30 cellular contexts compared by ENCODE assay signal in the genomic region with DNA sequence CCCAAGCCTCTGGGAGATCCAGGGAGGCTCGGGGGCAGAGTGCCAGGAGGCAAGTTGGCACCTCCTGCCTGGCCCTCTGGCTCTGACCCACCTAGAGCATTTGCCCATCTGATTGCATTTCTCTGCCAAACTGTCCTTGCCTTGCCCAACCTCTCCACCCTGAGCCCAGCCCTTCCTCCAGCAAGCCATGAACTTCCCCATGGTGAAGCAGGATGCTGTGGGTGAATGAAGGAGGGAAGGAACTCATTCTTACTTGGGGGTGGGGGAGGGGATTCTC. TPM values are rescaled to one million over a fixed set of nuclear protein-coding genes. Genes with fewer than 3 reads are reported as not detected.
"Had no signal": no experiment of that assay in that cellular context is flagged by ENCODE, and none has a peak within 500 bp of the region (broad histone marks: within the 10 kb centered on the region; RNA-seq: fewer than 3 reads in every experiment).

No MANE protein-coding gene starts in this region.

- H3K9me3 Mint-ChIP-seq: activated CD4-positive, alpha-beta T cell treated with anti-CD3 and anti-CD28 coated beads, Interleukin-2, amount 10 ng/mL, durations not matched to agents 7 days and 5 days; activated CD8-positive, alpha-beta T cell treated with anti-CD3 and anti-CD28 coated beads for 36 hours; activated naive CD4-positive, alpha-beta T cell treated with anti-CD3 and anti-CD28 coated beads, Interleukin-2, amount 50 U/mL, for 72 hours; effector memory CD8-positive, alpha-beta T cell; naive thymus-derived CD8-positive, alpha-beta T cell; stimulated activated naive CD8-positive, alpha-beta T cell treated with anti-CD3 and anti-CD28 coated beads, Interleukin-15, amount 100 ng/mL, for 72 hours had no signal

- H3K27me3 Mint-ChIP-seq: activated CD4-positive, alpha-beta T cell treated with anti-CD3 and anti-CD28 coated beads, Interleukin-2, amount 10 ng/mL, durations not matched to agents 7 days and 5 days; activated CD8-positive, alpha-beta memory T cell treated with anti-CD3 and anti-CD28 coated beads, Interleukin-2, amount 10 ng/mL, durations not matched to agents 7 days and 5 days; activated CD8-positive, alpha-beta T cell treated with anti-CD3 and anti-CD28 coated beads for 36 hours; stimulated activated naive CD8-positive, alpha-beta T cell treated with anti-CD3 and anti-CD28 coated beads, Interleukin-15, amount 100 ng/mL, for 72 hours had no signal

- H3K4me3 Mint-ChIP-seq: activated CD4-positive, alpha-beta T cell treated with anti-CD3 and anti-CD28 coated beads, Interleukin-2, amount 10 ng/mL, durations not matched to agents 7 days and 5 days; activated CD8-positive, alpha-beta memory T cell treated with anti-CD3 and anti-CD28 coated beads, Interleukin-2, amount 10 ng/mL, durations not matched to agents 7 days and 5 days; activated CD8-positive, alpha-beta T cell treated with anti-CD3 and anti-CD28 coated beads for 36 hours; effector memory CD8-positive, alpha-beta T cell; mesothelial cell of epicardium; naive thymus-derived CD8-positive, alpha-beta T cell; stimulated activated naive CD8-positive, alpha-beta T cell treated with anti-CD3 and anti-CD28 coated beads, Interleukin-15, amount 100 ng/mL, for 72 hours had no signal

- H3K36me3 Mint-ChIP-seq: activated CD8-positive, alpha-beta memory T cell treated with anti-CD3 and anti-CD28 coated beads, Interleukin-2, amount 10 ng/mL, durations not matched to agents 7 days and 5 days; activated naive CD4-positive, alpha-beta T cell treated with anti-CD3 and anti-CD28 coated beads, Interleukin-2, amount 50 U/mL, for 72 hours; mesothelial cell of epicardium; naive thymus-derived CD8-positive, alpha-beta T cell had no signal

- DNase-seq: activated CD4-positive, alpha-beta T cell treated with anti-CD3 and anti-CD28 coated beads, Interleukin-2, amount 10 ng/mL, durations not matched to agents 7 days and 5 days; activated CD4-positive, CD25-positive, alpha-beta regulatory T cell treated with anti-CD3 and anti-CD28 coated beads, Interleukin-2, amount 50 U/mL, for 72 hours; activated CD8-positive, alpha-beta memory T cell treated with anti-CD3 and anti-CD28 coated beads, Interleukin-2, amount 10 ng/mL, durations not matched to agents 7 days and 5 days; activated CD8-positive, alpha-beta T cell treated with anti-CD3 and anti-CD28 coated beads for 36 hours; brain microvascular endothelial cell; central memory CD4-positive, alpha-beta T cell; colonic mucosa; effector memory CD8-positive, alpha-beta T cell; foreskin melanocyte; left lung; naive thymus-derived CD8-positive, alpha-beta T cell; ovary; psoas muscle; stimulated activated CD4-positive, alpha-beta T cell treated with anti-CD3 and anti-CD28 coated beads, Interleukin-1b, Interleukin-23, amount 100 ng/mL, for 48 hours; stimulated activated naive CD8-positive, alpha-beta T cell treated with anti-CD3 and anti-CD28 coated beads, Interleukin-15, amount 100 ng/mL, for 72 hours; T-helper 9 cell; transverse colon; uterus had no signal

- ATAC-seq: activated CD8-positive, alpha-beta memory T cell treated with anti-CD3 and anti-CD28 coated beads, Interleukin-2, amount 10 ng/mL, durations not matched to agents 7 days and 5 days; activated CD8-positive, alpha-beta T cell treated with anti-CD3 and anti-CD28 coated beads for 36 hours; activated naive CD4-positive, alpha-beta T cell treated with anti-CD3 and anti-CD28 coated beads, Interleukin-2, amount 50 U/mL, for 72 hours; effector memory CD8-positive, alpha-beta T cell; esophagus mucosa; left lung; naive thymus-derived CD8-positive, alpha-beta T cell; psoas muscle; stimulated activated naive CD8-positive, alpha-beta T cell treated with anti-CD3 and anti-CD28 coated beads, Interleukin-15, amount 100 ng/mL, for 72 hours had no signal

- H3K4me1 Mint-ChIP-seq: activated CD4-positive, alpha-beta T cell treated with anti-CD3 and anti-CD28 coated beads, Interleukin-2, amount 10 ng/mL, durations not matched to agents 7 days and 5 days; activated CD8-positive, alpha-beta memory T cell treated with anti-CD3 and anti-CD28 coated beads, Interleukin-2, amount 10 ng/mL, durations not matched to agents 7 days and 5 days; naive thymus-derived CD8-positive, alpha-beta T cell; stimulated activated naive CD8-positive, alpha-beta T cell treated with anti-CD3 and anti-CD28 coated beads, Interleukin-15, amount 100 ng/mL, for 72 hours had no signal

- H3K27ac Mint-ChIP-seq: activated CD4-positive, alpha-beta T cell treated with anti-CD3 and anti-CD28 coated beads, Interleukin-2, amount 10 ng/mL, durations not matched to agents 7 days and 5 days; activated CD8-positive, alpha-beta memory T cell treated with anti-CD3 and anti-CD28 coated beads, Interleukin-2, amount 10 ng/mL, durations not matched to agents 7 days and 5 days; activated CD8-positive, alpha-beta T cell treated with anti-CD3 and anti-CD28 coated beads for 36 hours; activated naive CD4-positive, alpha-beta T cell treated with anti-CD3 and anti-CD28 coated beads, Interleukin-2, amount 50 U/mL, for 72 hours; effector memory CD8-positive, alpha-beta T cell; mesothelial cell of epicardium; stimulated activated naive CD8-positive, alpha-beta T cell treated with anti-CD3 and anti-CD28 coated beads, Interleukin-15, amount 100 ng/mL, for 72 hours had no signal

RNA-seq across cellular contexts. Expression of a gene that starts 9.3 kb away (rescaled TPM):
- total RNA-seq: activated CD4-positive, alpha-beta T cell treated with anti-CD3 and anti-CD28 coated beads, Interleukin-2, amount 10 ng/mL, durations not matched to agents 7 days and 5 days; activated CD8-positive, alpha-beta memory T cell treated with anti-CD3 and anti-CD28 coated beads, Interleukin-2, amount 10 ng/mL, durations not matched to agents 7 days and 5 days; activated CD8-positive, alpha-beta T cell treated with anti-CD3 and anti-CD28 coated beads for 36 hours; activated naive CD4-positive, alpha-beta T cell treated with anti-CD3 and anti-CD28 coated beads, Interleukin-2, amount 50 U/mL, for 72 hours; aorta; colonic mucosa; dorsolateral prefrontal cortex; endothelial cell of umbilical vein; esophagus mucosa; kidney epithelial cell; left lung; lung microvascular endothelial cell; mesothelial cell of epicardium; naive thymus-derived CD8-positive, alpha-beta T cell; ovary; psoas muscle; right cardiac atrium; skeletal muscle tissue; suprapubic skin; T-helper 1 cell treated with Interleukin-12 subunit alpha and Interleukin-12 subunit beta and Interleukin-4 antibody, amounts not matched to agents 30 ng/mL and 1 ng/mL, for 36 hours; transverse colon; uterus had no signal

RNA-seq across cellular contexts. Expression of a gene that starts 9.4 kb away (rescaled TPM):
- total RNA-seq: activated CD4-positive, alpha-beta T cell treated with anti-CD3 and anti-CD28 coated beads, Interleukin-2, amount 10 ng/mL, durations not matched to agents 7 days and 5 days; activated CD8-positive, alpha-beta memory T cell treated with anti-CD3 and anti-CD28 coated beads, Interleukin-2, amount 10 ng/mL, durations not matched to agents 7 days and 5 days; activated CD8-positive, alpha-beta T cell treated with anti-CD3 and anti-CD28 coated beads for 36 hours; activated naive CD4-positive, alpha-beta T cell treated with anti-CD3 and anti-CD28 coated beads, Interleukin-2, amount 50 U/mL, for 72 hours; aorta; colonic mucosa; endothelial cell of umbilical vein; esophagus mucosa; kidney epithelial cell; left lung; lung microvascular endothelial cell; mesothelial cell of epicardium; naive thymus-derived CD8-positive, alpha-beta T cell; ovary; suprapubic skin; T-helper 1 cell treated with Interleukin-12 subunit alpha and Interleukin-12 subunit beta and Interleukin-4 antibody, amounts not matched to agents 30 ng/mL and 1 ng/mL, for 36 hours; transverse colon; uterus had no signal

RNA-seq across cellular contexts. Expression of a gene that starts 30.0 kb away (rescaled TPM):
- total RNA-seq: activated CD4-positive, alpha-beta T cell treated with anti-CD3 and anti-CD28 coated beads, Interleukin-2, amount 10 ng/mL, durations not matched to agents 7 days and 5 days; activated CD8-positive, alpha-beta memory T cell treated with anti-CD3 and anti-CD28 coated beads, Interleukin-2, amount 10 ng/mL, durations not matched to agents 7 days and 5 days; activated CD8-positive, alpha-beta T cell treated with anti-CD3 and anti-CD28 coated beads for 36 hours; activated naive CD4-positive, alpha-beta T cell treated with anti-CD3 and anti-CD28 coated beads, Interleukin-2, amount 50 U/mL, for 72 hours; endothelial cell of umbilical vein; esophagus mucosa; lung microvascular endothelial cell; naive thymus-derived CD8-positive, alpha-beta T cell; T-helper 1 cell treated with Interleukin-12 subunit alpha and Interleukin-12 subunit beta and Interleukin-4 antibody, amounts not matched to agents 30 ng/mL and 1 ng/mL, for 36 hours had no signal
